14 cellular contexts compared by ENCODE assay signal in the genomic region with DNA sequence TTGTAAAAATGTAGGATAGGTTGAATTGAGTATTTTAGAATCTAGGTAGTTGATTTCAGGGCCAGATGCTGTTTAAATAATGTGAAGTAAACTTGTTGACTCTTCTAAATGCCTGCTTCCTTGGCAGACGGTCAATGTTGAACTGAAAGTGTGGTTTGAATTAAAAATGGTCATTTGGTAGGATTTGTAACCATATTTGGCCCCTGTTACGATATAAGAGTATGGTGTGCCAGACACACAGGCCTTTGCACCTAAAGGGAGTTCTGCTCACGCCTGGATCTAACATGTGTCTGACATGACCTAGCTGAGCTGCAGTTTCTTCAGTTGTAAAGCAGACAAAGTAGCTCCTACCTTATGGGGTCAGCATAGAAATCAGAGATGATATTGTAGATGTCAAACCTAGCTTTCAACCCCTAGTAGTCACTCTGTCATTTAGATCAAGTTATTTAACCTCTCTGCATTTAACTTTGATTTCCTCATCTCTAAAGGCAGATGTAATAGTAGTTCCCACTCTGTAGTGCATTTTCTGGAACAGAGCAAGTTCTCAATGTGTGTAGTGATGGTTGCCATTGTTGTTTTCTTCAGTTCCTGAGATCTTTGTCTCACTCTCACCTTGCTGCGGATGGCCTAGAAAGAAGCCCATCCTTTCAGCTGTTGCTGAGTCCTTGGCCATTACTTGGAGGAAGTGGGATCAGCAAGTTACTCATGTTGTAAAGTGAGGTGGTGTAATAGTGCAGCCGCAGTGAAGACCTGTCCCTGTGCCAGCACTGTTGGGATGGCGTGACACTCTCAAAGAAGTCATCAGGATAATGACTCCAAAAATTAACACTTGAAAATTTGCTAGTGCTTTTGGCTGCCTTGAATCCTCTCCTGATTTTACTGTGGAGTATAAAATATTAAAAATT.
A peak's percentile ranks its signal among the peaks of the same experiment; 100 is the strongest.
DNase-seq lines count a peak whose midpoint lies in the region; ATAC-seq and TF ChIP-seq lines count a peak whose summit lies in the region.
"Had no signal": no experiment of that assay in that cellular context is flagged by ENCODE, and none has a peak within 500 bp of the region (broad histone marks: within the 10 kb centered on the region; RNA-seq: fewer than 3 reads in every experiment).

No MANE protein-coding gene starts in this region.

- H3K36me3 Mint-ChIP-seq in activated CD4-positive, alpha-beta T cell treated with anti-CD3 and anti-CD28 coated beads, Interleukin-2, amount 10 ng/mL, durations not matched to agents 24 days and 14 days (ENCODE audit: low read depth): peaks cover 11% of the 10 kb centered on the region
- H3K36me3 Mint-ChIP-seq in type B pancreatic cell: peaks cover 41% of the 10 kb centered on the region

- intact Hi-C loops in activated CD4-positive, alpha-beta T cell treated with anti-CD3 and anti-CD28 coated beads, Interleukin-2, amount 10 ng/mL, durations not matched to agents 24 days and 14 days (cut with micrococcal nuclease): no loop called here

- peak; percentile 31 for DNase-seq in activated CD4-positive, alpha-beta T cell treated with anti-CD3 and anti-CD28 coated beads, Interleukin-2, amount 10 ng/mL, durations not matched to agents 24 days and 14 days
- no peak for DNase-seq in activated CD4-positive, alpha-beta T cell treated with anti-CD3 and anti-CD28 coated beads, Interleukin-2, amount 50 U/mL, for 4 hours
- DNase-seq in astrocyte of the hippocampus (ENCODE audit: low read depth, low spot score) (peak; percentile 46), kidney tubule cell (ENCODE audit: low spot score) (peak; percentile 18), type B pancreatic cell (ENCODE audit: extremely low spot score, unreplicated experiment) (no peak), iPS-NIHi11 (ENCODE audit: low spot score) (no peak)
- DNase-seq: activated CD8-positive, alpha-beta memory T cell treated with anti-CD3 and anti-CD28 coated beads, Interleukin-2, amount 50 U/mL, for 48 hours; anterior cingulate cortex; DMS79 treated with DMSO at 0.1 percent for 48 hours; NCI-H510A treated with DMSO at 0.1 percent for 48 hours; trophoblast cell; WERI-Rb-1 had no signal

- no peaks in the 10 kb centered on the region for H3K27me3 Mint-ChIP-seq in activated CD4-positive, alpha-beta T cell treated with anti-CD3 and anti-CD28 coated beads, Interleukin-2, amount 10 ng/mL, durations not matched to agents 24 days and 14 days
- H3K27me3 Mint-ChIP-seq in type B pancreatic cell: no peaks in the 10 kb centered on the region

- no peaks in the 10 kb centered on the region for H3K9me3 Mint-ChIP-seq in activated CD4-positive, alpha-beta T cell treated with anti-CD3 and anti-CD28 coated beads, Interleukin-2, amount 10 ng/mL, durations not matched to agents 24 days and 14 days
- peaks cover 6% of the 10 kb centered on the region for H3K9me3 Mint-ChIP-seq in type B pancreatic cell

- ATAC-seq in HG03139 (IDR thresholded peaks at IDR 0.05; ENCODE audit: unreplicated experiment) (no peak), GM21737 (IDR thresholded peaks at IDR 0.05; ENCODE audit: unreplicated experiment) (no peak)

- H3K4me1 Mint-ChIP-seq in activated CD4-positive, alpha-beta T cell treated with anti-CD3 and anti-CD28 coated beads, Interleukin-2, amount 10 ng/mL, durations not matched to agents 24 days and 14 days: no peaks in the 10 kb centered on the region
- H3K4me1 Mint-ChIP-seq in type B pancreatic cell (ENCODE audit: unreplicated experiment): peaks cover 8% of the 10 kb centered on the region

- no peak overlapping the region for H3K4me3 Mint-ChIP-seq in activated CD4-positive, alpha-beta T cell treated with anti-CD3 and anti-CD28 coated beads, Interleukin-2, amount 10 ng/mL, durations not matched to agents 24 days and 14 days
- no peak overlapping the region for H3K4me3 Mint-ChIP-seq in type B pancreatic cell

- no peak overlapping the region for H3K27ac Mint-ChIP-seq in activated CD4-positive, alpha-beta T cell treated with anti-CD3 and anti-CD28 coated beads, Interleukin-2, amount 10 ng/mL, durations not matched to agents 24 days and 14 days
- peak overlapping the region; percentile 48 for H3K27ac Mint-ChIP-seq in type B pancreatic cell

- TF ChIP-seq CTCF in type B pancreatic cell (conservative IDR thresholded peaks at IDR 0.05): no peak

Comparison
In these comparisons a context has a peak if more than half of its experiments do, and no peak if none do; other contexts are left out.
1. DNase-seq: peak in activated CD4-positive, alpha-beta T cell treated with anti-CD3 and anti-CD28 coated beads, Interleukin-2, amount 10 ng/mL, durations not matched to agents 24 days and 14 days (single experiment), astrocyte of the hippocampus (single experiment) and kidney tubule cell (single experiment); none in activated CD4-positive, alpha-beta T cell treated with anti-CD3 and anti-CD28 coated beads, Interleukin-2, amount 50 U/mL, for 4 hours (0 of 2), type B pancreatic cell (single experiment) and iPS-NIHi11 (single experiment).